Comparison of ENCODE assay signal across 8 cellular contexts in genomic region chr22:27801616-27802388, GRCh38. TPM values are rescaled to one million over a fixed set of nuclear protein-coding genes. Genes with fewer than 3 reads are reported as not detected.
DNase-seq lines count a peak whose midpoint lies in the region; TF ChIP-seq lines count a peak whose summit lies in the region.

Gene MN1 (minus strand): TSS chr22:27801756. CDS start chr22:27800543, 1,213 bp downstream.

- peaks cover 4% of the 10 kb centered on the region for H3K36me3 Mint-ChIP-seq in mesothelial cell of epicardium

- no peaks in the 10 kb centered on the region for H3K9me3 Mint-ChIP-seq in mesothelial cell of epicardium

- peak within 1 kb of the TSS; percentile 49 for H3K27ac ChIP-seq in epithelial cell of prostate

- peaks cover 69% of the 10 kb centered on the region for H3K27me3 ChIP-seq in BE2C

- peak within 1 kb of the TSS; percentile 74 for H3K27ac Mint-ChIP-seq in mesothelial cell of epicardium

- H3K4me1 Mint-ChIP-seq in mesothelial cell of epicardium = peaks cover 35% of the 10 kb centered on the region

- peaks cover 40% of the 10 kb centered on the region for H3K27me3 Mint-ChIP-seq in mesothelial cell of epicardium (ENCODE audit: low read depth)

- H3K9me3 ChIP-seq in BE2C = no peaks in the 10 kb centered on the region

- DNase-seq in BE2C (no peak), Kasumi-1 (lab: John Stamatoyannopoulos, UW) (peak; percentile 18 to 24), activated T-cell treated with anti-CD3 and anti-CD28 coated beads for 24 hours (ENCODE audit: low read depth) (peak; percentile 36), epithelial cell of prostate (ENCODE audit: low read depth, low spot score) (no peak), mesothelial cell of epicardium (ENCODE audit: low spot score in 2 of 2, unreplicated experiment in 2 of 2) (peak in 1 of 2 experiments; percentile 66), DMS79 treated with DMSO at 0.1 percent for 48 hours (lab: John Stamatoyannopoulos, UW) (no peak), NCI-H2081 treated with DMSO at 0.1 percent for 48 hours (lab: John Stamatoyannopoulos, UW) (no peak)
- peak; percentile 19 to 30 for DNase-seq in stimulated activated CD8-positive, alpha-beta memory T cell treated with anti-CD3 and anti-CD28 coated beads, Interleukin-2, amount 100 ng/mL, for 1 hour (ENCODE audit: low read depth in 2 of 2)

- peak within 1 kb of the TSS; percentile 82 for H3K4me3 Mint-ChIP-seq in mesothelial cell of epicardium

- H3K4me1 ChIP-seq in BE2C = no peaks in the 10 kb centered on the region

- no peaks in the 10 kb centered on the region for H3K36me3 ChIP-seq in BE2C

- TF ChIP-seq CTCF in BE2C (IDR thresholded peaks at IDR 0.05; ENCODE audit: low read depth, low read length) = no peak
- TF ChIP-seq CTCF in mesothelial cell of epicardium (IDR thresholded peaks at IDR 0.05; ENCODE audit: unreplicated experiment) = no peak

- peak within 1 kb of the TSS; percentile 49 for H3K4me3 ChIP-seq in BE2C (ENCODE audit: low read depth, low read length)

RNA-seq across cellular contexts. Expression of gene MN1, which starts in this region (rescaled TPM):
- 0.46 TPM for polyA plus RNA-seq in BE2C (2012; ENCODE audit: insufficient read depth, insufficient read length, low read depth)
- total RNA-seq in mesothelial cell of epicardium = 46.3 to 49.6 TPM (median 47.8 TPM) in 3 replicates

Comparison
In these comparisons a context has a peak if more than half of its experiments do, and no peak if none do; other contexts are left out.
1. DNase-seq: peak in Kasumi-1 (2 of 2), activated T-cell treated with anti-CD3 and anti-CD28 coated beads for 24 hours (single experiment) and stimulated activated CD8-positive, alpha-beta memory T cell treated with anti-CD3 and anti-CD28 coated beads, Interleukin-2, amount 100 ng/mL, for 1 hour (2 of 2); none in BE2C (single experiment), epithelial cell of prostate (single experiment), DMS79 treated with DMSO at 0.1 percent for 48 hours (single experiment) and NCI-H2081 treated with DMSO at 0.1 percent for 48 hours (single experiment).